In genomic region chr15:33490703-33491102, GRCh38 we compare ENCODE assay signal across 27 cellular contexts.
"Had no signal": no experiment of that assay in that cellular context is flagged by ENCODE, and none has a peak within 500 bp of the region (broad histone marks: within the 10 kb centered on the region; RNA-seq: fewer than 3 reads in every experiment).

No MANE protein-coding gene starts in this region.

- H3K4me1 ChIP-seq: adrenal gland, body of pancreas, colonic mucosa had no signal

- DNase-seq: activated B cell treated with CpG ODN at 0.5 μM for 24 hours; activated CD4-positive, alpha-beta memory T cell treated with anti-CD3 and anti-CD28 coated beads for 36 hours; activated CD4-positive, alpha-beta T cell treated with anti-CD3 and anti-CD28 coated beads for 48 hours; activated CD8-positive, alpha-beta memory T cell treated with anti-CD3 and anti-CD28 coated beads, Interleukin-2, amount 10 ng/mL, durations not matched to agents 7 days and 5 days; activated CD8-positive, alpha-beta memory T cell treated with anti-CD3 and anti-CD28 coated beads, Interleukin-2, amount 50 U/mL, for 4 hours; activated CD8-positive, alpha-beta T cell treated with anti-CD3 and anti-CD28 coated beads, Interleukin-2, amount 10 ng/mL, durations not matched to agents 7 days and 5 days; activated effector memory CD4-positive, alpha-beta T cell treated with anti-CD3 and anti-CD28 coated beads, Interleukin-2, amount 50 U/mL, for 16 hours; activated naive CD4-positive, alpha-beta T cell treated with anti-CD3 and anti-CD28 coated beads for 36 hours; activated naive CD8-positive, alpha-beta T cell treated with anti-CD3 and anti-CD28 coated beads for 36 hours; activated naive CD8-positive, alpha-beta T cell treated with anti-CD3 and anti-CD28 coated beads, Interleukin-2, amount 50 U/mL, for 24 hours; activated T-cell treated with anti-CD3 and anti-CD28 coated beads, Interleukin-2, amount 50 U/mL, for 1 hour; activated T-cell treated with anti-CD3 and anti-CD28 coated beads, Interleukin-2, amount 50 U/mL, for 48 hours; adrenal gland; amygdala; body of pancreas; central memory CD4-positive, alpha-beta T cell; cerebellar nuclear complex; colonic mucosa; effector CD8-positive, alpha-beta T cell; foreskin fibroblast; head of caudate nucleus; T-helper 1 cell; T-helper 17 cell; T1000; WERI-Rb-1 had no signal

- H3K36me3 ChIP-seq: adrenal gland, colonic mucosa, WERI-Rb-1 had no signal

- H3K4me3 ChIP-seq: adrenal gland, body of pancreas, colonic mucosa had no signal

- H3K9me3 ChIP-seq: adrenal gland, body of pancreas, colonic mucosa had no signal

- H3K27me3 ChIP-seq: body of pancreas, colonic mucosa had no signal

- ATAC-seq: activated CD4-positive, CD25-positive, alpha-beta regulatory T cell treated with anti-CD3 and anti-CD28 coated beads, Interleukin-2, amount 50 U/mL, for 24 hours; activated CD8-positive, alpha-beta memory T cell treated with anti-CD3 and anti-CD28 coated beads, Interleukin-2, amount 10 ng/mL, durations not matched to agents 7 days and 5 days; activated CD8-positive, alpha-beta T cell treated with anti-CD3 and anti-CD28 coated beads, Interleukin-2, amount 10 ng/mL, durations not matched to agents 7 days and 5 days; activated naive CD8-positive, alpha-beta T cell treated with anti-CD3 and anti-CD28 coated beads, Interleukin-2, amount 50 U/mL, for 24 hours; body of pancreas; T-helper 17 cell had no signal

- H3K27ac ChIP-seq: adrenal gland, body of pancreas, colonic mucosa, epithelial cell of prostate, WERI-Rb-1 had no signal
